Comparison of ENCODE assay signal across 17 cellular contexts in the genomic region with DNA sequence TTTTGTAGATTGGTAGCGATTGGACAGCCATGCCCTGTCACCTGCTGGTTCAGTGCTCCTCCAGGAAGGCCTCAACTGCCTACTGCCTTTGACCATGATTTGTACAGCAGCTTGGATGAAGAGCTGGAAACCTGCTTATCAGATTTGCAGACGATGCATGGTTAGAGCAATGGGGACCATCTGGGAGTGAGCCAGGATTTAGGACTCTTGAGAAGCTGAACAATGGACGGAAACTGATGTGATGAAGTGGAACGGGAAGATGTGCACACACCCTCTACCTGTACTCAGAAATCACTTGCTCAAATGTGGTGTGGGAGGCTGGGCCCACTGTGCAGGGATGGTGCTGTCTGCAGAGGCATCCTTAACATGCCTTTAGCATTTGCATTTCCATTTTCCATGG. TPM values are rescaled to one million over a fixed set of nuclear protein-coding genes. Genes with fewer than 3 reads are reported as not detected.
A peak's percentile ranks its signal among the peaks of the same experiment; 100 is the strongest.
DNase-seq lines count a peak whose midpoint lies in the region; ATAC-seq, FAIRE-seq and TF ChIP-seq lines count a peak whose summit lies in the region.
"Had no signal": no experiment of that assay in that cellular context is flagged by ENCODE, and none has a peak within 500 bp of the region (broad histone marks: within the 10 kb centered on the region; RNA-seq: fewer than 3 reads in every experiment).

No MANE protein-coding gene starts in this region.

- peak overlapping the region; percentile 69 to 77 for H3K4me3 Mint-ChIP-seq in stimulated activated naive CD8-positive, alpha-beta T cell treated with anti-CD3 and anti-CD28 coated beads, Interleukin-15, amount 100 ng/mL, for 72 hours

- SMC1A ChIA-PET in GM12878 (lab: Charles Lee; ENCODE audit: uncharacterized antibody, unreplicated experiment): interaction anchor here (0.6 to 9.9 kb wide), 5 partner anchors 10 to 168 kb away, joined by 4 to 93 read pairs (median 23); no protein-coding TSS in a partner anchor

- peaks cover 100% of the 10 kb centered on the region for H3K4me1 Mint-ChIP-seq in stimulated activated naive CD8-positive, alpha-beta T cell treated with anti-CD3 and anti-CD28 coated beads, Interleukin-15, amount 100 ng/mL, for 72 hours

- no peaks in the 10 kb centered on the region for H3K27me3 Mint-ChIP-seq in stimulated activated naive CD8-positive, alpha-beta T cell treated with anti-CD3 and anti-CD28 coated beads, Interleukin-15, amount 100 ng/mL, for 72 hours

- no TSS peak for BruUV-seq in GM12878 (replicated peaks; lab: Mats Ljungman, UMichigan)

- H3K9me3 Mint-ChIP-seq in stimulated activated naive CD8-positive, alpha-beta T cell treated with anti-CD3 and anti-CD28 coated beads, Interleukin-15, amount 100 ng/mL, for 72 hours: no peaks in the 10 kb centered on the region

- no peaks in the 10 kb centered on the region for H4K20me1 ChIP-seq in GM12878 (ENCODE audit: control insufficient read depth, insufficient read depth)

- H3K4me3 ChIP-seq in left ventricle myocardium inferior (no peak overlapping the region), GM12878 (no peak overlapping the region)
- H3K4me3 ChIP-seq: colonic mucosa, esophagus muscularis mucosa, mucosa of descending colon, PC-9, thoracic aorta had no signal

- H3K36me3 ChIP-seq in left ventricle myocardium inferior: no peaks in the 10 kb centered on the region
- peaks cover 0 to 3% of the 10 kb centered on the region in 2 experiments; a peak in 1 of 4 replicates for H3K36me3 ChIP-seq in GM12878 (ENCODE audit: control insufficient read depth in 2 of 2, insufficient read depth in 2 of 2, low read length in 1 of 2)
- H3K36me3 ChIP-seq: BE2C, colonic mucosa, esophagus muscularis mucosa, thoracic aorta had no signal

- H3K4me2 ChIP-seq in GM12878 (ENCODE audit: control insufficient read depth, insufficient read depth): peak overlapping the region; percentile 76
- H3K4me2 ChIP-seq: PC-9 had no signal

- RAD21 ChIA-PET in GM12878 (lab: Charles Lee; ENCODE audit: unreplicated experiment): interaction anchor here (1.9 to 3.3 kb wide), 4 partner anchors 10 to 72 kb away, joined by 6 to 28 read pairs (median 10); no protein-coding TSS in a partner anchor

- CTCF ChIA-PET in GM12878 (lab: Yijun Ruan, JAX): interaction anchor here (0.7 kb wide), 1 partner anchor 65 kb away, joined by 3 read pairs; no protein-coding TSS in a partner anchor

- no peak for TF ChIP-seq POLR2A in GM12878 (IDR thresholded peaks at IDR 0.05; ENCODE audit: low read depth, low read length)

- in situ Hi-C loops in GM12878 (cut with MboI): no loop called here

- FAIRE-seq in GM12878 (lab: Jason Lieb, UNC): no peak

- DNase-seq in left ventricle myocardium inferior (no peak), Right ventricle myocardium inferior (ENCODE audit: missing footprints) (no peak), NCI-H345 (lab: John Stamatoyannopoulos, UW) (peak; percentile 57), GM12878 (ENCODE audit: low read depth, low spot score) (no peak), EL (no peak), ecto neural progenitor cell (ENCODE audit: low spot score) (no peak)
- DNase-seq in stimulated activated naive CD8-positive, alpha-beta T cell treated with anti-CD3 and anti-CD28 coated beads, Interleukin-15, amount 100 ng/mL, for 72 hours: no peak
- DNase-seq: BE2C, colonic mucosa, kidney glomerular epithelial cell, mucosa of descending colon, NCI-H1417 treated with DMSO at 0.1 percent for 48 hours, PC-9 had no signal

- WGBS in GM12878 (ENCODE audit: insufficient coverage, insufficient replicate concordance, low lambda C conversion rate, missing lambda C conversion rate): 71% methylated on average over 4 of the region's 4 CpGs

- TF ChIP-seq RAD21 in GM12878 (IDR thresholded peaks at IDR 0.05; ENCODE audit: insufficient read depth, low read depth, low read length): no peak

- H3K27me3 ChIP-seq in left ventricle myocardium inferior (ENCODE audit: low read depth) (no peaks in the 10 kb centered on the region), GM12878 (replicated peaks in 1 of 2; ENCODE audit: control insufficient read depth in 2 of 2, insufficient read depth in 2 of 2, low read length in 1 of 2) (no peaks in the 10 kb centered on the region)
- H3K27me3 ChIP-seq: BE2C, colonic mucosa, esophagus muscularis mucosa had no signal

- TF ChIP-seq CTCF in left ventricle myocardium inferior (IDR thresholded peaks at IDR 0.05; ENCODE audit: borderline replicate concordance) (no peak), GM12878 (IDR thresholded peaks at IDR 0.05 in 2 of 3, conservative IDR thresholded peaks at IDR 0.05 in 1 of 3; ENCODE audit: control insufficient read depth in 2 of 3, extremely low read depth in 1 of 3, insufficient read depth in 1 of 3, low read depth in 3 of 3, low read length in 3 of 3) (no peak)

- H3K9me3 ChIP-seq in left ventricle myocardium inferior (replicated peaks): no peaks in the 10 kb centered on the region
- H3K9me3 ChIP-seq in GM12878 (replicated peaks; ENCODE audit: control insufficient read depth, insufficient read depth, low read length): no peaks in the 10 kb centered on the region
- H3K9me3 ChIP-seq: BE2C, colonic mucosa, esophagus muscularis mucosa, mucosa of descending colon, thoracic aorta had no signal

- POLR2A ChIA-PET in GM12878 (lab: Charles Lee): interaction anchor here (0.7 to 3.0 kb wide), 3 partner anchors 10 to 73 kb away, joined by 3 to 18 read pairs (median 3); no protein-coding TSS in a partner anchor

- peak overlapping the region; percentile 45 for H3K27ac ChIP-seq in left ventricle myocardium inferior (replicated peaks)
- H3K27ac ChIP-seq in GM12878 (ENCODE audit: control insufficient read depth, insufficient read depth): peak overlapping the region; percentile 72
- H3K27ac ChIP-seq: colonic mucosa, esophagus muscularis mucosa, PC-9, thoracic aorta had no signal

- H3K4me1 ChIP-seq in left ventricle myocardium inferior (peaks cover 81% of the 10 kb centered on the region), GM12878 (ENCODE audit: control insufficient read depth, insufficient read depth, low read length) (peaks cover 73% of the 10 kb centered on the region)
- H3K4me1 ChIP-seq: BE2C had no signal

- H3K27ac Mint-ChIP-seq in stimulated activated naive CD8-positive, alpha-beta T cell treated with anti-CD3 and anti-CD28 coated beads, Interleukin-15, amount 100 ng/mL, for 72 hours: peak overlapping the region; percentile 81 to 93

- no peak overlapping the region for H3K9ac ChIP-seq in GM12878 (ENCODE audit: control insufficient read depth, insufficient read depth, low read length)

- TF ChIP-seq EP300 in GM12878 (IDR thresholded peaks at IDR 0.05; ENCODE audit: borderline replicate concordance in 1 of 2, control insufficient read depth in 1 of 2, low read depth in 2 of 2, low read length in 2 of 2): no peak

- intact Hi-C loops in left ventricle myocardium inferior (cut with micrococcal nuclease) (no loop called here), Right ventricle myocardium inferior (cut with DNase I) (no loop called here), GM12878 (cut with micrococcal nuclease; ENCODE audit: unreplicated experiment) (loop anchor here (2.0 kb wide), 2 partner anchors 33 to 55 kb away; no protein-coding TSS in a partner anchor)

- ATAC-seq in Right ventricle myocardium inferior (no peak), GM12878 (no peak), HG03280 (IDR thresholded peaks at IDR 0.05; ENCODE audit: unreplicated experiment) (no peak)
- no peak for ATAC-seq in stimulated activated naive CD8-positive, alpha-beta T cell treated with anti-CD3 and anti-CD28 coated beads, Interleukin-15, amount 100 ng/mL, for 72 hours
- ATAC-seq: HCT116 had no signal

- peaks cover 91% of the 10 kb centered on the region for H3K79me2 ChIP-seq in GM12878 (ENCODE audit: control insufficient read depth, insufficient read depth, low read length)

- H2AFZ ChIP-seq in GM12878 (ENCODE audit: control insufficient read depth, low read depth, low read length): no peak overlapping the region
- H2AFZ ChIP-seq: PC-9 had no signal

TF ChIP-seq in GM12878, 131 proteins besides CTCF, POLR2A, EP300 and RAD21 (continues in another document):
- TF ChIP-seq POLR2AphosphoS2 (IDR thresholded peaks at IDR 0.05; ENCODE audit: low read depth, low read length) (no peak), ASH2L (IDR thresholded peaks at IDR 0.05; ENCODE audit: borderline replicate concordance, low read depth) (no peak), ZNF217 (IDR thresholded peaks at IDR 0.05) (no peak), MEF2A (IDR thresholded peaks at IDR 0.05; ENCODE audit: insufficient read depth, low read depth, low read length) (no peak), POU2F2 (IDR thresholded peaks at IDR 0.05; ENCODE audit: borderline replicate concordance, low read depth, low read length) (no peak)
- TF ChIP-seq, protein P1, sequence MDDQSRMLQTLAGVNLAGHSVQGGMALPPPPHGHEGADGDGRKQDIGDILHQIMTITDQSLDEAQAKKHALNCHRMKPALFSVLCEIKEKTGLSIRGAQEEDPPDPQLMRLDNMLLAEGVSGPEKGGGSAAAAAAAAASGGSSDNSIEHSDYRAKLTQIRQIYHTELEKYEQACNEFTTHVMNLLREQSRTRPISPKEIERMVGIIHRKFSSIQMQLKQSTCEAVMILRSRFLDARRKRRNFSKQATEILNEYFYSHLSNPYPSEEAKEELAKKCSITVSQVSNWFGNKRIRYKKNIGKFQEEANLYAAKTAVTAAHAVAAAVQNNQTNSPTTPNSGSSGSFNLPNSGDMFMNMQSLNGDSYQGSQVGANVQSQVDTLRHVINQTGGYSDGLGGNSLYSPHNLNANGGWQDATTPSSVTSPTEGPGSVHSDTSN (IDR thresholded peaks at IDR 0.05; ENCODE audit: insufficient replicate concordance, low read depth, low read length): no peak

RNA-seq across cellular contexts. Expression of a gene that starts 57.2 kb away (rescaled TPM):
- 24.7 TPM for total RNA-seq in left ventricle myocardium inferior
- total RNA-seq in Right ventricle myocardium inferior: 32.9 TPM
- total RNA-seq in GM12878 (2013; cell fraction: nucleolus; rRNA removed): 14.3 and 15.4 TPM in 2 replicates
- total RNA-seq in GM12878 (2014; rRNA removed): 25.1 and 25.4 TPM in 2 replicates
- total RNA-seq in GM12878 (2014; rRNA removed; fragmentation: Illumina TruSeq; extraction: Trizol): 13.5 and 15.3 TPM in 2 replicates
- 30.9 and 36.5 TPM in 2 replicates for total RNA-seq in GM12878 (2021)
- polyA plus RNA-seq in GM12878 (2011; ENCODE audit: low read depth): 5.6 TPM
- polyA plus RNA-seq in GM12878 (2011; rRNA removed): 11.6 and 13.0 TPM in 2 replicates
- 12.3 and 19.8 TPM in 2 replicates for polyA plus RNA-seq in GM12878 (2011; cell fraction: cytosol; rRNA removed)
- 10.9 and 14.6 TPM in 2 replicates for polyA plus RNA-seq in GM12878 (2011; cell fraction: nucleus; rRNA removed)
- polyA plus RNA-seq in GM12878 (2012): 19.1 and 19.3 TPM in 2 replicates
- polyA plus RNA-seq in GM12878 (2014; fragmentation: Illumina TruSeq; extraction: Trizol): 10.1 and 15.4 TPM in 2 replicates
- polyA plus RNA-seq in GM12878 (2014; fragmentation: Nextera tagmentation; extraction: Ambion mirVana): 1 to 10 TPM; 1.2 to 3.1 TPM
- polyA plus RNA-seq in GM12878 (2014; rRNA removed): 28.1 and 31.1 TPM in 2 replicates
- polyA plus RNA-seq in GM12878 (2016; fragmentation: Nextera tagmentation; extraction: Ambion mirVana): 1 to 10 TPM; 5.2 to 7.2 TPM
- polyA minus RNA-seq in GM12878 (2011; rRNA and poly(A)+ RNA removed): 14.9 and 16.7 TPM in 2 replicates
- polyA minus RNA-seq in GM12878 (2011; cell fraction: cytosol; rRNA and poly(A)+ RNA removed): 4.4 and 9.6 TPM in 2 replicates
- 8.1 and 14.5 TPM in 2 replicates for polyA minus RNA-seq in GM12878 (2011; cell fraction: nucleus; rRNA and poly(A)+ RNA removed)
